In the genomic region with DNA sequence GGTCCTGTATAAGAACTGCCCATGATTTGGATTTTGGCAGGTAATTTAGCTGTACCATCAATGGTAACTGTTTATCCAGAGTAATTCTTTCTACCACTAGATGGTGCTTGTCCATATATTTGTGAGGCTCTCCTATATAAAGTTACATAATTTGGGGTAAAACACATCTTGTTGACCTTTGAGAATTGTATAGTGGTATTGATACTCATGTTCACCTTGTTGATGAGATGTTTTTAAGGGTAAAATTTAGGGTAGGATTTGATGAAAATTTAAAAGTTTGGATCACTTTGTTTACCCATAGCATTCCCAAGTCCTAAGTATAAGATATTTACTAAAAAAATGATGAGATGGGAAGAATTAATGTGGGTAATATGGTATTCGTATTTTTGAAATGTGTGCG, we compare ENCODE assay signal across 2 cellular contexts.
TF ChIP-seq lines count a peak whose summit lies in the region.

No MANE protein-coding gene starts in this region.

TF ChIP-seq in GM12878, 131 proteins besides CTCF, POLR2A, EP300 and RAD21:
- TF ChIP-seq YBX1 (IDR thresholded peaks at IDR 0.05) (no peak), RUNX3 (IDR thresholded peaks at IDR 0.05; ENCODE audit: low read length) (0 out of 2 replicates have a peak, but pooled peaks have one; percentile 13), SMC3 (IDR thresholded peaks at IDR 0.05; ENCODE audit: borderline replicate concordance, low read length) (peak; percentile 73; the same call in 1 of the 2 replicates), FOXK2 (IDR thresholded peaks at IDR 0.05) (no peak)
TF ChIP-seq in GM12878: peak in this region for 2.

TF ChIP-seq in HepG2, 621 proteins besides CTCF, POLR2A, EP300 and RAD21:
- no peak for TF ChIP-seq PBX3 (CRISPR knock-in tag; IDR thresholded peaks at IDR 0.05; ENCODE audit: borderline replicate concordance)
- peak; percentile 25; the same call in 1 of the 2 replicates for TF ChIP-seq RXRB (CRISPR knock-in tag; IDR thresholded peaks at IDR 0.05; ENCODE audit: borderline replicate concordance)
- TF ChIP-seq ASH2L (IDR thresholded peaks at IDR 0.05; ENCODE audit: insufficient read length, low read depth, low read length): peak; percentile 23
- TF ChIP-seq, protein P1, sequence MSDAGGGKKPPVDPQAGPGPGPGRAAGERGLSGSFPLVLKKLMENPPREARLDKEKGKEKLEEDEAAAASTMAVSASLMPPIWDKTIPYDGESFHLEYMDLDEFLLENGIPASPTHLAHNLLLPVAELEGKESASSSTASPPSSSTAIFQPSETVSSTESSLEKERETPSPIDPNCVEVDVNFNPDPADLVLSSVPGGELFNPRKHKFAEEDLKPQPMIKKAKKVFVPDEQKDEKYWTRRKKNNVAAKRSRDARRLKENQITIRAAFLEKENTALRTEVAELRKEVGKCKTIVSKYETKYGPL (CRISPR knock-in tag; IDR thresholded peaks at IDR 0.05): peak; percentile 81
- TF ChIP-seq, protein P2, sequence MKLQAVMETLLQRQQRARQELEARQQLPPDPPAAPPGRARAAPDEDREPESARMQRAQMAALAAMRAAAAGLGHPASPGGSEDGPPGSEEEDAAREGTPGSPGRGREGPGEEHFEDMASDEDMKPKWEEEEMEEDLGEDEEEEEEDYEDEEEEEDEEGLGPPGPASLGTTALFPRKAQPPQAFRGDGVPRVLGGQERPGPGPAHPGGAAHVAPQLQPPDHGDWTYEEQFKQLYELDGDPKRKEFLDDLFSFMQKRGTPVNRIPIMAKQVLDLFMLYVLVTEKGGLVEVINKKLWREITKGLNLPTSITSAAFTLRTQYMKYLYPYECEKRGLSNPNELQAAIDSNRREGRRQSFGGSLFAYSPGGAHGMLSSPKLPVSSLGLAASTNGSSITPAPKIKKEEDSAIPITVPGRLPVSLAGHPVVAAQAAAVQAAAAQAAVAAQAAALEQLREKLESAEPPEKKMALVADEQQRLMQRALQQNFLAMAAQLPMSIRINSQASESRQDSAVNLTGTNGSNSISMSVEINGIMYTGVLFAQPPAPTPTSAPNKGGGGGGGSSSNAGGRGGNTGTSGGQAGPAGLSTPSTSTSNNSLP (IDR thresholded peaks at IDR 0.05; ENCODE audit: low read depth, low read length): peak; percentile 52; the same call in 1 of the 2 replicates
- no peak for TF ChIP-seq ZFP82 (CRISPR knock-in tag; IDR thresholded peaks at IDR 0.05; ENCODE audit: borderline replicate concordance)
- peak; percentile 52 for TF ChIP-seq STAG1 (CRISPR knock-in tag; IDR thresholded peaks at IDR 0.05)
- no peak for TF ChIP-seq ZZZ3 (CRISPR knock-in tag; IDR thresholded peaks at IDR 0.05; ENCODE audit: borderline replicate concordance)
- TF ChIP-seq, protein P3, sequence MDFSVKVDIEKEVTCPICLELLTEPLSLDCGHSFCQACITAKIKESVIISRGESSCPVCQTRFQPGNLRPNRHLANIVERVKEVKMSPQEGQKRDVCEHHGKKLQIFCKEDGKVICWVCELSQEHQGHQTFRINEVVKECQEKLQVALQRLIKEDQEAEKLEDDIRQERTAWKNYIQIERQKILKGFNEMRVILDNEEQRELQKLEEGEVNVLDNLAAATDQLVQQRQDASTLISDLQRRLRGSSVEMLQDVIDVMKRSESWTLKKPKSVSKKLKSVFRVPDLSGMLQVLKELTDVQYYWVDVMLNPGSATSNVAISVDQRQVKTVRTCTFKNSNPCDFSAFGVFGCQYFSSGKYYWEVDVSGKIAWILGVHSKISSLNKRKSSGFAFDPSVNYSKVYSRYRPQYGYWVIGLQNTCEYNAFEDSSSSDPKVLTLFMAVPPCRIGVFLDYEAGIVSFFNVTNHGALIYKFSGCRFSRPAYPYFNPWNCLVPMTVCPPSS (IDR thresholded peaks at IDR 0.05): no peak
TF ChIP-seq in HepG2: peak in this region for 5.
